20 cellular contexts compared by ENCODE assay signal in genomic region chr7:122262246-122262645, GRCh38. TPM values are rescaled to one million over a fixed set of nuclear protein-coding genes. Genes with fewer than 3 reads are reported as not detected.
A peak's percentile ranks its signal among the peaks of the same experiment; 100 is the strongest.
DNase-seq lines count a peak whose midpoint lies in the region; ATAC-seq and TF ChIP-seq lines count a peak whose summit lies in the region.
"Had no signal": no experiment of that assay in that cellular context is flagged by ENCODE, and none has a peak within 500 bp of the region (broad histone marks: within the 10 kb centered on the region; RNA-seq: fewer than 3 reads in every experiment).

No MANE protein-coding gene starts in this region.

- no peaks in the 10 kb centered on the region for H3K36me3 ChIP-seq in HEK293 (ENCODE audit: control insufficient read depth in 2 of 2, insufficient read depth in 1 of 2, low read length in 2 of 2)

- no peak for ATAC-seq in left colon
- ATAC-seq: HCT116 had no signal

- H3K4me3 Mint-ChIP-seq in glutamatergic neuron (ENCODE audit: unreplicated experiment) = peak overlapping the region; percentile 6
- H3K4me3 Mint-ChIP-seq: CD14-positive monocyte had no signal

- H3K9me3 ChIP-seq in HEK293 (ENCODE audit: control insufficient read depth, insufficient read depth, low read depth, low read length) = no peaks in the 10 kb centered on the region

- CTCF ChIA-PET in HEK293 (lab: Yijun Ruan, JAX) = no interaction called here

- intact Hi-C loops in left colon (cut with DNase I, micrococcal nuclease) = no loop called here

- peak overlapping the region; percentile 97 for H3K27ac Mint-ChIP-seq in glutamatergic neuron (ENCODE audit: unreplicated experiment)
- H3K27ac Mint-ChIP-seq: CD14-positive monocyte had no signal

- peaks cover 23% of the 10 kb centered on the region for H3K4me1 Mint-ChIP-seq in glutamatergic neuron (ENCODE audit: low read depth, unreplicated experiment)
- H3K4me1 Mint-ChIP-seq: CD14-positive monocyte had no signal

- DNase-seq in H4 (ENCODE audit: low spot score) (peak; percentile 46), NCI-H69 (lab: John Stamatoyannopoulos, UW) (peak; percentile 92), glutamatergic neuron (peak; percentile 49), NCI-H446 (lab: John Stamatoyannopoulos, UW) (no peak), left colon (no peak), AG08396 (ENCODE audit: low spot score) (no peak)
- DNase-seq: DMS 273 treated with DMSO at 0.1 percent for 48 hours, DND-41, KBM-7, MV-4-11, NCI-H1930, NCI-H510A, Right ventricle myocardium superior, SW 1271, T-helper 2 cell had no signal

- peaks cover 4% of the 10 kb centered on the region for H3K9me3 Mint-ChIP-seq in glutamatergic neuron (ENCODE audit: unreplicated experiment)

- H3K27ac ChIP-seq in HEK293 (ENCODE audit: extremely low read depth, low read depth, low read length) = no peak overlapping the region

- peaks cover 3% of the 10 kb centered on the region for H3K36me3 Mint-ChIP-seq in glutamatergic neuron (ENCODE audit: unreplicated experiment)
- H3K36me3 Mint-ChIP-seq: CD14-positive monocyte had no signal

- no peak for TF ChIP-seq CTCF in HEK293 (tag by site-specific recombination; IDR thresholded peaks at IDR 0.05)
- no peak for TF ChIP-seq CTCF in glutamatergic neuron (IDR thresholded peaks at IDR 0.05; ENCODE audit: partially characterized antibody, unreplicated experiment)

- H3K4me1 ChIP-seq in HEK293 (ENCODE audit: control insufficient read depth, insufficient read depth, low read length) = no peaks in the 10 kb centered on the region

- peaks cover 4% of the 10 kb centered on the region for H3K27me3 Mint-ChIP-seq in glutamatergic neuron (ENCODE audit: unreplicated experiment)

- H3K4me3 ChIP-seq in HEK293 (ENCODE audit: low read depth, low read length) = no peak overlapping the region

- POLR2A ChIA-PET in HEK293 (lab: Yijun Ruan, JAX) = no interaction called here

TF ChIP-seq in HEK293, 187 proteins besides CTCF, POLR2A, EP300 and RAD21:
- peak; percentile 23; the same call in 1 of the 2 replicates for TF ChIP-seq MZF1 (tag by site-specific recombination; IDR thresholded peaks at IDR 0.05; ENCODE audit: borderline replicate concordance)
- TF ChIP-seq ZNF175 (tag by site-specific recombination; IDR thresholded peaks at IDR 0.05) = no peak
- no peak for TF ChIP-seq ZNF132 (tag by site-specific recombination; IDR thresholded peaks at IDR 0.05; ENCODE audit: borderline replicate concordance)

RNA-seq across cellular contexts. Expression of gene FEZF1, which starts 42.3 kb away (rescaled TPM):
- total RNA-seq in H4 (2014; rRNA removed; shearing (Covaris generic)) = 2.3 and 2.4 TPM in 2 replicates
- total RNA-seq in glutamatergic neuron (ENCODE audit: unreplicated experiment) (12.7 TPM), left colon (not detected)
- total RNA-seq: G401, OCI-LY7, Right ventricle myocardium superior had no signal

Comparison
In these comparisons a context has a peak if more than half of its experiments do, and no peak if none do; other contexts are left out.
1. DNase-seq: peak in H4 (single experiment), NCI-H69 (single experiment) and glutamatergic neuron (single experiment); none in NCI-H446 (0 of 2), left colon (0 of 2) and AG08396 (single experiment).